8 cellular contexts compared by ENCODE assay signal in genomic region chr3:98612587-98612986, GRCh38. TPM values are rescaled to one million over a fixed set of nuclear protein-coding genes. Genes with fewer than 3 reads are reported as not detected.
DNase-seq lines count a peak whose midpoint lies in the region; ATAC-seq and TF ChIP-seq lines count a peak whose summit lies in the region.

No MANE protein-coding gene starts in this region.

- no peaks in the 10 kb centered on the region for H3K9me3 Mint-ChIP-seq in activated T-helper 1 cell treated with anti-CD3 and anti-CD28 coated beads, Interleukin-12 subunit alpha, Interleukin-12 subunit beta, Interleukin-2, Interleukin-4 antibody, amounts not matched to agents 30 ng/mL and 10 ng/mL and 1 ng/mL, durations not matched to agents 14 hours and 24 hours and 36 hours

- H3K4me1 ChIP-seq in Karpas-422 (ENCODE audit: low read length) (no peaks in the 10 kb centered on the region), iPS DF 6.9 (ENCODE audit: control insufficient read depth, insufficient read depth, low read length) (no peaks in the 10 kb centered on the region), aorta (ENCODE audit: control insufficient read depth in 1 of 2, insufficient read depth in 2 of 2, low read length in 2 of 2) (peaks cover 0 to 2% of the 10 kb centered on the region in 2 donors)

- peaks cover 15% of the 10 kb centered on the region for H3K27me3 Mint-ChIP-seq in activated T-helper 1 cell treated with anti-CD3 and anti-CD28 coated beads, Interleukin-12 subunit alpha, Interleukin-12 subunit beta, Interleukin-2, Interleukin-4 antibody, amounts not matched to agents 30 ng/mL and 10 ng/mL and 1 ng/mL, durations not matched to agents 14 hours and 24 hours and 36 hours (ENCODE audit: insufficient read depth)

- no peak overlapping the region for H3K4me2 ChIP-seq in Karpas-422 (ENCODE audit: low read depth, low read length, poor library complexity, severe bottlenecking)

- intact Hi-C loops in aorta (cut with DNase I): no loop called here
- intact Hi-C loops in activated T-helper 1 cell treated with anti-CD3 and anti-CD28 coated beads, Interleukin-12 subunit alpha, Interleukin-12 subunit beta, Interleukin-2, Interleukin-4 antibody, amounts not matched to agents 30 ng/mL and 10 ng/mL and 1 ng/mL, durations not matched to agents 14 hours and 24 hours and 36 hours (cut with micrococcal nuclease): no loop called here

- no peaks in the 10 kb centered on the region for H3K4me1 Mint-ChIP-seq in activated T-helper 1 cell treated with anti-CD3 and anti-CD28 coated beads, Interleukin-12 subunit alpha, Interleukin-12 subunit beta, Interleukin-2, Interleukin-4 antibody, amounts not matched to agents 30 ng/mL and 10 ng/mL and 1 ng/mL, durations not matched to agents 14 hours and 24 hours and 36 hours (ENCODE audit: low read depth)

- H3K36me3 ChIP-seq in Karpas-422 (ENCODE audit: insufficient read depth, low read length): no peaks in the 10 kb centered on the region
- H3K36me3 ChIP-seq in iPS DF 6.9 (ENCODE audit: control insufficient read depth, insufficient read depth, low read length): no peaks in the 10 kb centered on the region
- no peaks in the 10 kb centered on the region for H3K36me3 ChIP-seq in aorta (ENCODE audit: control insufficient read depth in 1 of 2, insufficient read depth in 2 of 2, low read length in 1 of 2)

- H3K27ac ChIP-seq in Karpas-422 (ENCODE audit: low read length) (no peak overlapping the region), iPS DF 6.9 (ENCODE audit: low read length) (no peak overlapping the region), aorta (ENCODE audit: low read depth in 1 of 2, low read length in 2 of 2) (no peak overlapping the region)

- H3K4me3 Mint-ChIP-seq in activated T-helper 1 cell treated with anti-CD3 and anti-CD28 coated beads, Interleukin-12 subunit alpha, Interleukin-12 subunit beta, Interleukin-2, Interleukin-4 antibody, amounts not matched to agents 30 ng/mL and 10 ng/mL and 1 ng/mL, durations not matched to agents 14 hours and 24 hours and 36 hours: no peak overlapping the region

- TF ChIP-seq CTCF in GM12873 (IDR thresholded peaks at IDR 0.05; ENCODE audit: insufficient read depth, low read depth, low read length, missing control alignments): peak; percentile 43

- H3K9me2 ChIP-seq in Karpas-422 (replicated peaks; ENCODE audit: insufficient read depth, low read length): no peaks in the 10 kb centered on the region

- no peaks in the 10 kb centered on the region for H3K79me2 ChIP-seq in Karpas-422 (ENCODE audit: low read length)

- H3K36me3 Mint-ChIP-seq in activated T-helper 1 cell treated with anti-CD3 and anti-CD28 coated beads, Interleukin-12 subunit alpha, Interleukin-12 subunit beta, Interleukin-2, Interleukin-4 antibody, amounts not matched to agents 30 ng/mL and 10 ng/mL and 1 ng/mL, durations not matched to agents 14 hours and 24 hours and 36 hours (ENCODE audit: low read depth): no peaks in the 10 kb centered on the region

- no CpG with 5 or more reads among the region's 5 CpGs for WGBS in iPS DF 6.9 (ENCODE audit: insufficient coverage, insufficient read length)
- 67 to 78% methylated on average over 5 of the region's 5 CpGs for WGBS in aorta, 2 donors

- ATAC-seq in GM21528 (IDR thresholded peaks at IDR 0.05; ENCODE audit: low FRiP score, unreplicated experiment): peak; percentile 65
- ATAC-seq in aorta (ENCODE audit: low FRiP score): no peak

- H3K27ac Mint-ChIP-seq in activated T-helper 1 cell treated with anti-CD3 and anti-CD28 coated beads, Interleukin-12 subunit alpha, Interleukin-12 subunit beta, Interleukin-2, Interleukin-4 antibody, amounts not matched to agents 30 ng/mL and 10 ng/mL and 1 ng/mL, durations not matched to agents 14 hours and 24 hours and 36 hours: no peak overlapping the region

- H4K20me1 ChIP-seq in Karpas-422 (ENCODE audit: insufficient read depth, low read depth, low read length): no peaks in the 10 kb centered on the region

- no peak overlapping the region for H2AFZ ChIP-seq in Karpas-422 (ENCODE audit: low read length)

- no peaks in the 10 kb centered on the region for H3K9me3 ChIP-seq in Karpas-422 (ENCODE audit: low read length)
- H3K9me3 ChIP-seq in iPS DF 6.9 (ENCODE audit: control insufficient read depth, insufficient read depth, low read length): no peaks in the 10 kb centered on the region
- no peaks in the 10 kb centered on the region for H3K9me3 ChIP-seq in aorta (ENCODE audit: control insufficient read depth, low read length)

- H3K9ac ChIP-seq in Karpas-422 (ENCODE audit: low read length): no peak overlapping the region

- no peak overlapping the region for H3K4me3 ChIP-seq in Karpas-422 (ENCODE audit: low read length)
- no peak overlapping the region for H3K4me3 ChIP-seq in iPS DF 6.9 (ENCODE audit: low read length)
- no peak overlapping the region for H3K4me3 ChIP-seq in aorta (ENCODE audit: low read length in 2 of 2)

- DNase-seq in Karpas-422 (peak; percentile 56), iPS DF 6.9 (ENCODE audit: low read depth, low spot score) (peak; percentile 27), NCI-H446 (lab: John Stamatoyannopoulos, UW) (no peak), dermis blood vessel endothelial cell (no peak), aorta (no peak)
- no peak for DNase-seq in activated T-helper 1 cell treated with anti-CD3 and anti-CD28 coated beads, Interleukin-12 subunit alpha, Interleukin-12 subunit beta, Interleukin-2, Interleukin-4 antibody, amounts not matched to agents 30 ng/mL and 10 ng/mL and 1 ng/mL, durations not matched to agents 14 hours and 24 hours and 36 hours (ENCODE audit: low spot score)

- H3K27me3 ChIP-seq in Karpas-422 (ENCODE audit: low read length) (0 out of 2 replicates have a peak, but pooled peaks cover 3% of the 10 kb centered on the region), iPS DF 6.9 (ENCODE audit: control insufficient read depth, insufficient read depth, low read length) (no peaks in the 10 kb centered on the region), aorta (ENCODE audit: control insufficient read depth in 1 of 2, insufficient read depth in 2 of 2, low read length in 1 of 2) (no peaks in the 10 kb centered on the region)

RNA-seq across cellular contexts. Expression of gene CPOX, which starts 19.2 kb away (rescaled TPM):
- total RNA-seq in Karpas-422 (2014; rRNA removed; shearing (Covaris generic); ENCODE audit: low replicate concordance): 7.8 and 11.6 TPM in 2 replicates
- total RNA-seq in dermis blood vessel endothelial cell (26.0 and 33.2 TPM in 2 replicates), aorta (10 to 100 TPM; 10.8 to 19.4 TPM)
- polyA plus RNA-seq in aorta: 10 to 100 TPM in 1 of 2 donors, 1 to 10 TPM in 1; 9.5 to 14.9 TPM
- total RNA-seq in activated T-helper 1 cell treated with anti-CD3 and anti-CD28 coated beads, Interleukin-12 subunit alpha, Interleukin-12 subunit beta, Interleukin-2, Interleukin-4 antibody, amounts not matched to agents 30 ng/mL and 10 ng/mL and 1 ng/mL, durations not matched to agents 14 hours and 24 hours and 36 hours: 42.2 and 47.4 TPM in 2 replicates

Comparison
In these comparisons a context has a peak if more than half of its experiments do, and no peak if none do; other contexts are left out.
1. DNase-seq: peak in Karpas-422 (single experiment) and iPS DF 6.9 (single experiment); none in NCI-H446 (0 of 2), dermis blood vessel endothelial cell (single experiment), aorta (0 of 2) and activated T-helper 1 cell treated with anti-CD3 and anti-CD28 coated beads, Interleukin-12 subunit alpha, Interleukin-12 subunit beta, Interleukin-2, Interleukin-4 antibody, amounts not matched to agents 30 ng/mL and 10 ng/mL and 1 ng/mL, durations not matched to agents 14 hours and 24 hours and 36 hours (single experiment).